In genomic region chr14:91269076-91269991, GRCh38 we compare ENCODE assay signal across 10 cellular contexts. TPM values are rescaled to one million over a fixed set of nuclear protein-coding genes. Genes with fewer than 3 reads are reported as not detected.
DNase-seq lines count a peak whose midpoint lies in the region; ATAC-seq, FAIRE-seq and TF ChIP-seq lines count a peak whose summit lies in the region.
"Had no signal": no experiment of that assay in that cellular context is flagged by ENCODE, and none has a peak within 500 bp of the region (broad histone marks: within the 10 kb centered on the region; RNA-seq: fewer than 3 reads in every experiment).

No MANE protein-coding gene starts in this region.

- H3K36me3 Mint-ChIP-seq in activated T-cell treated with anti-CD3 and anti-CD28 coated beads, Interleukin-2, amount 50 U/mL, for 24 hours (ENCODE audit: low read depth): peaks cover 47% of the 10 kb centered on the region
- peaks cover 24% of the 10 kb centered on the region for H3K36me3 Mint-ChIP-seq in activated T-cell treated with anti-CD3 and anti-CD28 coated beads, Interleukin-2, amount 50 U/mL, for 4 hours (ENCODE audit: insufficient read depth)

- intact Hi-C loops in kidney (cut with DNase I): no loop called here

- DNase-seq in activated T-cell treated with anti-CD3 and anti-CD28 coated beads, Interleukin-2, amount 50 U/mL, for 24 hours: no peak
- no peak for DNase-seq in activated T-cell treated with anti-CD3 and anti-CD28 coated beads, Interleukin-2, amount 50 U/mL, for 4 hours
- no peak for DNase-seq in adipocyte (ENCODE audit: low read depth)
- peak; percentile 78 for DNase-seq in kidney
- no peak for DNase-seq in suprapubic skin (ENCODE audit: low spot score in 2 of 2)
- DNase-seq: activated T-cell treated with anti-CD3 and anti-CD28 coated beads, Interleukin-2, amount 50 U/mL, for 1 hour; NCI-H2171 had no signal

- no peaks in the 10 kb centered on the region for H3K9me3 Mint-ChIP-seq in activated T-cell treated with anti-CD3 and anti-CD28 coated beads, Interleukin-2, amount 50 U/mL, for 24 hours
- no peaks in the 10 kb centered on the region for H3K9me3 Mint-ChIP-seq in activated T-cell treated with anti-CD3 and anti-CD28 coated beads, Interleukin-2, amount 50 U/mL, for 4 hours

- TF ChIP-seq POLR2A in suprapubic skin (IDR thresholded peaks at IDR 0.05): no peak

- peaks cover 32% of the 10 kb centered on the region for H3K4me1 Mint-ChIP-seq in activated T-cell treated with anti-CD3 and anti-CD28 coated beads, Interleukin-2, amount 50 U/mL, for 24 hours (ENCODE audit: low read depth)
- peaks cover 31% of the 10 kb centered on the region for H3K4me1 Mint-ChIP-seq in activated T-cell treated with anti-CD3 and anti-CD28 coated beads, Interleukin-2, amount 50 U/mL, for 4 hours (ENCODE audit: low read depth)

- H3K9me3 ChIP-seq in adipocyte (ENCODE audit: control insufficient read depth, low read length) (no peaks in the 10 kb centered on the region), kidney (ENCODE audit: control insufficient read depth in 1 of 2, low read length in 2 of 2) (no peaks in the 10 kb centered on the region), suprapubic skin (no peaks in the 10 kb centered on the region)

- 38% methylated on average over 24 of the region's 24 CpGs for WGBS in suprapubic skin

- H3K4me1 ChIP-seq in adipocyte (ENCODE audit: control insufficient read depth, insufficient read depth, low read length) (peaks cover 15% of the 10 kb centered on the region), kidney (ENCODE audit: control insufficient read depth in 1 of 2, insufficient read depth in 1 of 2, low read depth in 1 of 2, low read length in 2 of 2) (peaks cover 9 to 10% of the 10 kb centered on the region in 2 donors), suprapubic skin (peaks cover 25% of the 10 kb centered on the region)

- H3K27ac ChIP-seq in kidney (ENCODE audit: low read depth in 2 of 2, low read length in 2 of 2) (no peak overlapping the region), suprapubic skin (no peak overlapping the region)

- no peaks in the 10 kb centered on the region for H3K27me3 Mint-ChIP-seq in activated T-cell treated with anti-CD3 and anti-CD28 coated beads, Interleukin-2, amount 50 U/mL, for 24 hours
- no peaks in the 10 kb centered on the region for H3K27me3 Mint-ChIP-seq in activated T-cell treated with anti-CD3 and anti-CD28 coated beads, Interleukin-2, amount 50 U/mL, for 4 hours (ENCODE audit: low read depth)

- no peak overlapping the region for H3K4me3 Mint-ChIP-seq in activated T-cell treated with anti-CD3 and anti-CD28 coated beads, Interleukin-2, amount 50 U/mL, for 24 hours
- H3K4me3 Mint-ChIP-seq in activated T-cell treated with anti-CD3 and anti-CD28 coated beads, Interleukin-2, amount 50 U/mL, for 4 hours: no peak overlapping the region

- peak overlapping the region; percentile 58 for H3K4me3 ChIP-seq in adipocyte (ENCODE audit: low read length)
- H3K4me3 ChIP-seq in kidney (ENCODE audit: low read length in 2 of 2): peak overlapping the region in 1 of 2 donors; percentile 49
- peak overlapping the region; percentile 26 for H3K4me3 ChIP-seq in suprapubic skin

- H3K9ac ChIP-seq in adipocyte (ENCODE audit: low read length) (no peak overlapping the region), kidney (ENCODE audit: low read length in 2 of 2) (peak overlapping the region in 1 of 2 donors; percentile 26)

- TF ChIP-seq CTCF in kidney (IDR thresholded peaks at IDR 0.05; ENCODE audit: borderline replicate concordance, extremely low read depth, insufficient read depth) (no peak), suprapubic skin (IDR thresholded peaks at IDR 0.05) (no peak)

- no peak for FAIRE-seq in kidney (lab: Jason Lieb, UNC)

- peaks cover 3% of the 10 kb centered on the region for H3K27me3 ChIP-seq in adipocyte (replicated peaks; ENCODE audit: control insufficient read depth, insufficient read depth, low read length)
- H3K27me3 ChIP-seq in suprapubic skin: no peaks in the 10 kb centered on the region

- ATAC-seq in activated T-cell treated with anti-CD3 and anti-CD28 coated beads, Interleukin-2, amount 50 U/mL, for 4 hours: no peak
- no peak for ATAC-seq in GM21515 (IDR thresholded peaks at IDR 0.05; ENCODE audit: unreplicated experiment)
- ATAC-seq in HG02759 (IDR thresholded peaks at IDR 0.05; ENCODE audit: unreplicated experiment): no peak
- no peak for ATAC-seq in HG03521 (IDR thresholded peaks at IDR 0.05; ENCODE audit: unreplicated experiment)

- H3K36me3 ChIP-seq in adipocyte (ENCODE audit: control insufficient read depth, insufficient read depth, low read length, severe bottlenecking): no peaks in the 10 kb centered on the region
- H3K36me3 ChIP-seq in kidney (ENCODE audit: control insufficient read depth in 1 of 2, insufficient read depth in 2 of 2, low read length in 2 of 2): no peaks in the 10 kb centered on the region
- no peaks in the 10 kb centered on the region for H3K36me3 ChIP-seq in suprapubic skin

- no peak for TF ChIP-seq EP300 in suprapubic skin (IDR thresholded peaks at IDR 0.05)

- H3K27ac Mint-ChIP-seq in activated T-cell treated with anti-CD3 and anti-CD28 coated beads, Interleukin-2, amount 50 U/mL, for 24 hours: peak overlapping the region; percentile 47

RNA-seq across cellular contexts. Expression of gene GPR68, which starts 24.8 kb away (rescaled TPM):
- total RNA-seq in activated T-cell treated with anti-CD3 and anti-CD28 coated beads, Interleukin-2, amount 50 U/mL, for 4 hours: 1 to 10 TPM; 4.1 to 6.1 (median 6.0) TPM
- total RNA-seq in kidney: 1.7 TPM
- 0.82 TPM for polyA plus RNA-seq in kidney (ENCODE audit: insufficient read depth, low read depth, low replicate concordance)
- total RNA-seq in suprapubic skin: 1 to 10 TPM in 3 of 4 donors, under 1 TPM in 1; 0.95 to 4.3 (median 1.6) TPM
